Comparison of ENCODE assay signal across 9 cellular contexts in the genomic region with DNA sequence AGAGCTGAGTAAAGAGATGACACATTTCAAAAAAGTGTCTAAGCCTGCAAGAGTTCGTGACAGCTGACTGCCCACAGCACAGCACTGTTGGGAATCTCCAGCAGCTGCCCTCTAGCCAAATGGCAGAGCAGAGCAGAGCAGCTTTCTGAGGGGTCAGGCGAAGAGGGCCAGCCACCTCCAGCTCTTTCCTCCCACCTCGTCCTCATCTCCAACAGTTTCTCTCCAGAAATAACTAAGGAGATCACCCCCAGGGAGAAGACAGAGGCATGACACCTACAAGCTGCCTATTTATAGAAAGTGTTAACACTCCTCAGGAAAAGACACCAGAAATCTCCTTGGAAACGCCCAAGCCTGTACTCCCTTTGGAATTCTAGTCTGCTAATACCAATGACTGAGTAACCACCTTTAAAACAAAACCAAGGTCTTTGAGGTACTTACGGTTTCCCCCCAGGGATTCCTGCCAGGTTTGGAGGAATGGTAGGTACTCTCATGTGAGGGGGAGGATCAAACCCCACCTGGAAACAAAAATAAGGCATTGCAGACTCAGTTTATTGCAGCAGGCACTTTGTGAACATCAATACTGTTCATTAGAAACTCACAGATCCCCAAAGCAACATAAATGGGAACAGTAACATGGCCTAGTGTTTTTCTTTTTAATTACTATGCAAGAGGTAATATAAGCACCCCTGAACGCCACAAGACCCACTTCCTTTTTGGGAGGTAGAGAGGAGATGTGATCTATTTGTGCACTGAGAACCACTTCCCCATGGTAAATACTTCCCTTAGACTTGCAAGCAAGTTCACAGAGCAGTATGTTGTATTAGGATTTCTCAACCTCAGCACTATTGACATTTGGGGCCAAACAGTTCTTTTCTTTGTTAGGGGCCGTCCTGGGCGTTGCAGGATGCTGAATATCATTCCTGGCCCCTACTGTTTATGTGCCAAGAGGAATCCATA.
DNase-seq lines count a peak whose midpoint lies in the region; ATAC-seq and TF ChIP-seq lines count a peak whose summit lies in the region.
"Had no signal": no experiment of that assay in that cellular context is flagged by ENCODE, and none has a peak within 500 bp of the region (broad histone marks: within the 10 kb centered on the region; RNA-seq: fewer than 3 reads in every experiment).

No MANE protein-coding gene starts in this region.

- CTCF ChIA-PET in CD4-positive, alpha-beta T cell (lab: Charles Lee), result no interaction called here

- no peaks in the 10 kb centered on the region for H3K36me3 Mint-ChIP-seq in activated T-helper 2 cell treated with anti-CD3 and anti-CD28 coated beads, Interferon-gamma antibody, Interleukin-2, Interleukin-4, amounts not matched to agents 10 μg/mL and 5 μg/mL and 100 μg/mL, durations not matched to agents 14 hours and 24 hours and 36 hours (ENCODE audit: low read depth)
- no peaks in the 10 kb centered on the region for H3K36me3 Mint-ChIP-seq in CD4-positive, alpha-beta T cell (ENCODE audit: low read depth)

- no peak overlapping the region for H3K4me3 ChIP-seq in gastrocnemius medialis

- intact Hi-C loops in gastrocnemius medialis (cut with DNase I; ENCODE audit: low total_unique reads), result loop anchor here (5.0 to 10.0 kb wide), 4 partner anchors 73 to 213 kb away; partner anchors contain the start of gene TLE1
- intact Hi-C loops in activated T-helper 2 cell treated with anti-CD3 and anti-CD28 coated beads, Interferon-gamma antibody, Interleukin-2, Interleukin-4, amounts not matched to agents 10 μg/mL and 5 μg/mL and 100 μg/mL, durations not matched to agents 14 hours and 24 hours and 36 hours (cut with micrococcal nuclease), result no loop called here
- intact Hi-C loops in CD4-positive, alpha-beta T cell (cut with DNase I, micrococcal nuclease), result no loop called here

- peaks cover 38 to 51% of the 10 kb centered on the region in 2 donors for H3K4me1 ChIP-seq in gastrocnemius medialis

- ATAC-seq in GM21786 (IDR thresholded peaks at IDR 0.05; ENCODE audit: unreplicated experiment), result peak; percentile 66
- peak; percentile 48 to 59 for ATAC-seq in gastrocnemius medialis
- no peak for ATAC-seq in CD4-positive, alpha-beta T cell (ENCODE audit: poor library complexity)

- in situ Hi-C loops in gastrocnemius medialis (cut with MboI; ENCODE audit: low sequenced_read_pairs in 4 of 4), result no loop called here

- H3K27ac ChIP-seq in gastrocnemius medialis, result peak overlapping the region; percentile 79 to 90 (median 86)
- no peak overlapping the region for H3K27ac ChIP-seq in CD4-positive, alpha-beta T cell (ENCODE audit: low read depth, low read length)

- peaks cover 0 to 27% of the 10 kb centered on the region in 2 donors for H3K36me3 ChIP-seq in gastrocnemius medialis

- no peaks in the 10 kb centered on the region for H3K27me3 Mint-ChIP-seq in activated T-helper 2 cell treated with anti-CD3 and anti-CD28 coated beads, Interferon-gamma antibody, Interleukin-2, Interleukin-4, amounts not matched to agents 10 μg/mL and 5 μg/mL and 100 μg/mL, durations not matched to agents 14 hours and 24 hours and 36 hours (ENCODE audit: low read depth)
- H3K27me3 Mint-ChIP-seq in CD4-positive, alpha-beta T cell, result no peaks in the 10 kb centered on the region
- H3K27me3 Mint-ChIP-seq: dendritic cell treated with granulocyte-macrophage colony-stimulating factor and Interleukin-4, amounts not matched to agents 40 ng/mL and 50 ng/mL, for 4 days had no signal

- no peak overlapping the region for H3K4me3 Mint-ChIP-seq in activated T-helper 2 cell treated with anti-CD3 and anti-CD28 coated beads, Interferon-gamma antibody, Interleukin-2, Interleukin-4, amounts not matched to agents 10 μg/mL and 5 μg/mL and 100 μg/mL, durations not matched to agents 14 hours and 24 hours and 36 hours (ENCODE audit: low read depth)
- no peak overlapping the region for H3K4me3 Mint-ChIP-seq in CD4-positive, alpha-beta T cell
- H3K4me3 Mint-ChIP-seq: dendritic cell treated with granulocyte-macrophage colony-stimulating factor and Interleukin-4, amounts not matched to agents 40 ng/mL and 50 ng/mL, for 4 days had no signal

- DNase-seq in NOMO-1 (lab: John Stamatoyannopoulos, UW; ENCODE audit: unreplicated experiment in 2 of 2) (peak; percentile 39 to 88), fibroblast of gingiva (ENCODE audit: low read depth) (peak; percentile 9), gastrocnemius medialis (peak in 1 of 2 donors; percentile 57)
- DNase-seq in activated effector memory CD4-positive, alpha-beta T cell treated with Interleukin-2 at 50 U/mL for 16 hours, result no peak
- DNase-seq in activated naive CD4-positive, alpha-beta T cell treated with anti-CD3 and anti-CD28 coated beads, Interleukin-2, amount 50 U/mL, for 16 hours, result no peak
- no peak for DNase-seq in activated T-helper 2 cell treated with anti-CD3 and anti-CD28 coated beads, Interferon-gamma antibody, Interleukin-2, Interleukin-4, amounts not matched to agents 10 μg/mL and 5 μg/mL and 100 μg/mL, durations not matched to agents 14 hours and 24 hours and 36 hours (ENCODE audit: low spot score)
- DNase-seq in CD4-positive, alpha-beta T cell, result no peak

- no peak for TF ChIP-seq POLR2A in gastrocnemius medialis (IDR thresholded peaks at IDR 0.05)

- no peak overlapping the region for H3K27ac Mint-ChIP-seq in activated T-helper 2 cell treated with anti-CD3 and anti-CD28 coated beads, Interferon-gamma antibody, Interleukin-2, Interleukin-4, amounts not matched to agents 10 μg/mL and 5 μg/mL and 100 μg/mL, durations not matched to agents 14 hours and 24 hours and 36 hours
- no peak overlapping the region for H3K27ac Mint-ChIP-seq in CD4-positive, alpha-beta T cell
- H3K27ac Mint-ChIP-seq: dendritic cell treated with granulocyte-macrophage colony-stimulating factor and Interleukin-4, amounts not matched to agents 40 ng/mL and 50 ng/mL, for 4 days had no signal

- no peaks in the 10 kb centered on the region for H3K9me3 ChIP-seq in gastrocnemius medialis
- H3K9me3 ChIP-seq in CD4-positive, alpha-beta T cell (ENCODE audit: control insufficient read depth, low read length), result no peaks in the 10 kb centered on the region

- peak in 1 of 5 experiments; percentile 15 for TF ChIP-seq CTCF in gastrocnemius medialis (IDR thresholded peaks at IDR 0.05 in 4 of 5, conservative IDR thresholded peaks at IDR 0.05 in 1 of 5)
- TF ChIP-seq CTCF in CD4-positive, alpha-beta T cell (IDR thresholded peaks at IDR 0.05), result no peak

- no peaks in the 10 kb centered on the region for H3K27me3 ChIP-seq in gastrocnemius medialis
- H3K27me3 ChIP-seq in CD4-positive, alpha-beta T cell (ENCODE audit: control insufficient read depth, insufficient read depth, low read length), result no peaks in the 10 kb centered on the region

- POLR2A ChIA-PET in CD4-positive, alpha-beta T cell (lab: Charles Lee), result no interaction called here

- H3K4me1 Mint-ChIP-seq in activated T-helper 2 cell treated with anti-CD3 and anti-CD28 coated beads, Interferon-gamma antibody, Interleukin-2, Interleukin-4, amounts not matched to agents 10 μg/mL and 5 μg/mL and 100 μg/mL, durations not matched to agents 14 hours and 24 hours and 36 hours (ENCODE audit: low read depth), result no peaks in the 10 kb centered on the region
- no peaks in the 10 kb centered on the region for H3K4me1 Mint-ChIP-seq in CD4-positive, alpha-beta T cell (ENCODE audit: low read depth)

- no peaks in the 10 kb centered on the region for H3K9me3 Mint-ChIP-seq in activated T-helper 2 cell treated with anti-CD3 and anti-CD28 coated beads, Interferon-gamma antibody, Interleukin-2, Interleukin-4, amounts not matched to agents 10 μg/mL and 5 μg/mL and 100 μg/mL, durations not matched to agents 14 hours and 24 hours and 36 hours
- no peaks in the 10 kb centered on the region for H3K9me3 Mint-ChIP-seq in CD4-positive, alpha-beta T cell
- H3K9me3 Mint-ChIP-seq: dendritic cell treated with granulocyte-macrophage colony-stimulating factor and Interleukin-4, amounts not matched to agents 40 ng/mL and 50 ng/mL, for 4 days had no signal

Comparison
In these comparisons a context has a peak if more than half of its experiments do, and no peak if none do; other contexts are left out.
1. DNase-seq: peak in NOMO-1 (2 of 2) and fibroblast of gingiva (single experiment); none in activated effector memory CD4-positive, alpha-beta T cell treated with Interleukin-2 at 50 U/mL for 16 hours (single experiment), activated naive CD4-positive, alpha-beta T cell treated with anti-CD3 and anti-CD28 coated beads, Interleukin-2, amount 50 U/mL, for 16 hours (single experiment), activated T-helper 2 cell treated with anti-CD3 and anti-CD28 coated beads, Interferon-gamma antibody, Interleukin-2, Interleukin-4, amounts not matched to agents 10 μg/mL and 5 μg/mL and 100 μg/mL, durations not matched to agents 14 hours and 24 hours and 36 hours (single experiment) and CD4-positive, alpha-beta T cell (0 of 10).